In genomic region chr16:86866986-86867722, GRCh38 we compare ENCODE assay signal across 26 cellular contexts.
"Had no signal": no experiment of that assay in that cellular context is flagged by ENCODE, and none has a peak within 500 bp of the region (broad histone marks: within the 10 kb centered on the region; RNA-seq: fewer than 3 reads in every experiment).

No MANE protein-coding gene starts in this region.

- H3K9me3 Mint-ChIP-seq: dendritic cell treated with granulocyte-macrophage colony-stimulating factor and Interleukin-4, amounts not matched to agents 40 ng/mL and 50 ng/mL, for 4 days; endodermal cell; stimulated activated effector memory CD8-positive, alpha-beta T cell treated with anti-CD3 and anti-CD28 coated beads, Interleukin-12 subunit alpha, Interleukin-12 subunit beta, amount 100 ng/mL, for 72 hours had no signal

- H3K36me3 Mint-ChIP-seq: activated CD4-positive, alpha-beta memory T cell treated with anti-CD3 and anti-CD28 coated beads for 36 hours; activated naive CD4-positive, alpha-beta T cell treated with anti-CD3 and anti-CD28 coated beads, Interleukin-2, amount 10 ng/mL, durations not matched to agents 7 days and 5 days; activated naive CD8-positive, alpha-beta T cell treated with anti-CD3 and anti-CD28 coated beads, Interleukin-2, amount 10 ng/mL, durations not matched to agents 7 days and 5 days; mesothelial cell of epicardium; naive B cell; stimulated activated effector memory CD8-positive, alpha-beta T cell treated with anti-CD3 and anti-CD28 coated beads, Interleukin-12 subunit alpha, Interleukin-12 subunit beta, amount 100 ng/mL, for 72 hours had no signal

- H3K27me3 ChIP-seq: brain microvascular endothelial cell, foreskin keratinocyte, right lobe of liver, tibial artery had no signal

- H3K9me3 ChIP-seq: right lobe of liver, stomach, tibial artery had no signal

- H3K4me1 ChIP-seq: foreskin keratinocyte, right lobe of liver had no signal

- H3K4me3 Mint-ChIP-seq: activated CD4-positive, alpha-beta memory T cell treated with anti-CD3 and anti-CD28 coated beads for 36 hours; activated CD4-positive, alpha-beta T cell treated with anti-CD3 and anti-CD28 coated beads, Interleukin-2, amount 10 ng/mL, durations not matched to agents 24 days and 14 days; activated naive CD4-positive, alpha-beta T cell treated with anti-CD3 and anti-CD28 coated beads, Interleukin-2, amount 10 ng/mL, durations not matched to agents 7 days and 5 days; activated naive CD8-positive, alpha-beta T cell treated with anti-CD3 and anti-CD28 coated beads, Interleukin-2, amount 10 ng/mL, durations not matched to agents 7 days and 5 days; activated T-helper 1 cell treated with anti-CD3 and anti-CD28 coated beads, Interleukin-12 subunit alpha, Interleukin-12 subunit beta, Interleukin-2, Interleukin-4 antibody, amounts not matched to agents 30 ng/mL and 10 ng/mL and 1 ng/mL, durations not matched to agents 14 hours and 24 hours and 36 hours; dendritic cell treated with granulocyte-macrophage colony-stimulating factor and Interleukin-4, amounts not matched to agents 40 ng/mL and 50 ng/mL, for 4 days; endodermal cell; mesothelial cell of epicardium; naive B cell; stimulated activated effector memory CD8-positive, alpha-beta T cell treated with anti-CD3 and anti-CD28 coated beads, Interleukin-12 subunit alpha, Interleukin-12 subunit beta, amount 100 ng/mL, for 72 hours had no signal

- H3K36me3 ChIP-seq: brain microvascular endothelial cell, right lobe of liver, stomach, tibial artery had no signal

- DNase-seq: activated CD4-positive, alpha-beta memory T cell treated with anti-CD3 and anti-CD28 coated beads for 36 hours; activated CD4-positive, alpha-beta T cell treated with anti-CD3 and anti-CD28 coated beads, Interleukin-2, amount 10 ng/mL, durations not matched to agents 24 days and 14 days; activated CD8-positive, alpha-beta memory T cell treated with anti-CD3 and anti-CD28 coated beads, Interleukin-2, amount 50 U/mL, for 4 hours; activated effector memory CD4-positive, alpha-beta T cell treated with anti-CD3 and anti-CD28 coated beads, Interleukin-2, amount 50 U/mL, for 16 hours; activated naive CD4-positive, alpha-beta T cell treated with anti-CD3 and anti-CD28 coated beads, Interleukin-2, amount 10 ng/mL, durations not matched to agents 7 days and 5 days; activated naive CD8-positive, alpha-beta T cell treated with anti-CD3 and anti-CD28 coated beads, Interleukin-2, amount 10 ng/mL, durations not matched to agents 7 days and 5 days; activated T-cell treated with anti-CD3 and anti-CD28 coated beads, Interleukin-2, amount 50 U/mL, for 1 hour; brain microvascular endothelial cell; central memory CD4-positive, alpha-beta T cell; endodermal cell; foreskin keratinocyte; islet precursor cell; naive B cell; nucleus accumbens; right lobe of liver; stimulated activated CD4-positive, alpha-beta T cell treated with anti-CD3 and anti-CD28 coated beads, Interleukin-4, amount 100 ng/mL, for 24 hours; stomach; tibial artery had no signal

- H3K27me3 Mint-ChIP-seq: activated CD4-positive, alpha-beta memory T cell treated with anti-CD3 and anti-CD28 coated beads for 36 hours; activated CD4-positive, alpha-beta T cell treated with anti-CD3 and anti-CD28 coated beads, Interleukin-2, amount 10 ng/mL, durations not matched to agents 24 days and 14 days; activated naive CD4-positive, alpha-beta T cell treated with anti-CD3 and anti-CD28 coated beads, Interleukin-2, amount 10 ng/mL, durations not matched to agents 7 days and 5 days; activated naive CD8-positive, alpha-beta T cell treated with anti-CD3 and anti-CD28 coated beads, Interleukin-2, amount 10 ng/mL, durations not matched to agents 7 days and 5 days had no signal

- H3K4me3 ChIP-seq: right lobe of liver, skin epidermis, stomach, tibial artery had no signal

- H3K27ac Mint-ChIP-seq: activated CD4-positive, alpha-beta memory T cell treated with anti-CD3 and anti-CD28 coated beads for 36 hours; activated CD4-positive, alpha-beta T cell treated with anti-CD3 and anti-CD28 coated beads, Interleukin-2, amount 10 ng/mL, durations not matched to agents 24 days and 14 days; activated naive CD4-positive, alpha-beta T cell treated with anti-CD3 and anti-CD28 coated beads, Interleukin-2, amount 10 ng/mL, durations not matched to agents 7 days and 5 days; activated naive CD8-positive, alpha-beta T cell treated with anti-CD3 and anti-CD28 coated beads, Interleukin-2, amount 10 ng/mL, durations not matched to agents 7 days and 5 days; activated T-helper 1 cell treated with anti-CD3 and anti-CD28 coated beads, Interleukin-12 subunit alpha, Interleukin-12 subunit beta, Interleukin-2, Interleukin-4 antibody, amounts not matched to agents 30 ng/mL and 10 ng/mL and 1 ng/mL, durations not matched to agents 14 hours and 24 hours and 36 hours; dendritic cell treated with granulocyte-macrophage colony-stimulating factor and Interleukin-4, amounts not matched to agents 40 ng/mL and 50 ng/mL, for 4 days; endodermal cell; mesothelial cell of epicardium; naive B cell; stimulated activated effector memory CD8-positive, alpha-beta T cell treated with anti-CD3 and anti-CD28 coated beads, Interleukin-12 subunit alpha, Interleukin-12 subunit beta, amount 100 ng/mL, for 72 hours had no signal

- ATAC-seq: activated CD4-positive, CD25-positive, alpha-beta regulatory T cell treated with anti-CD3 and anti-CD28 coated beads, Interleukin-2, amount 50 U/mL, for 24 hours; esophagus mucosa; foreskin keratinocyte; right lobe of liver; stimulated activated effector memory CD8-positive, alpha-beta T cell treated with anti-CD3 and anti-CD28 coated beads, Interleukin-12 subunit alpha, Interleukin-12 subunit beta, amount 100 ng/mL, for 72 hours had no signal

- H3K27ac ChIP-seq: brain microvascular endothelial cell, foreskin keratinocyte, right lobe of liver, skin epidermis, stomach, VCaP had no signal

- H3K4me1 Mint-ChIP-seq: activated CD4-positive, alpha-beta T cell treated with anti-CD3 and anti-CD28 coated beads, Interleukin-2, amount 10 ng/mL, durations not matched to agents 24 days and 14 days; activated naive CD4-positive, alpha-beta T cell treated with anti-CD3 and anti-CD28 coated beads, Interleukin-2, amount 10 ng/mL, durations not matched to agents 7 days and 5 days; activated naive CD8-positive, alpha-beta T cell treated with anti-CD3 and anti-CD28 coated beads, Interleukin-2, amount 10 ng/mL, durations not matched to agents 7 days and 5 days; endodermal cell; naive B cell; stimulated activated effector memory CD8-positive, alpha-beta T cell treated with anti-CD3 and anti-CD28 coated beads, Interleukin-12 subunit alpha, Interleukin-12 subunit beta, amount 100 ng/mL, for 72 hours had no signal
